7 cellular contexts compared by ENCODE assay signal in the genomic region with DNA sequence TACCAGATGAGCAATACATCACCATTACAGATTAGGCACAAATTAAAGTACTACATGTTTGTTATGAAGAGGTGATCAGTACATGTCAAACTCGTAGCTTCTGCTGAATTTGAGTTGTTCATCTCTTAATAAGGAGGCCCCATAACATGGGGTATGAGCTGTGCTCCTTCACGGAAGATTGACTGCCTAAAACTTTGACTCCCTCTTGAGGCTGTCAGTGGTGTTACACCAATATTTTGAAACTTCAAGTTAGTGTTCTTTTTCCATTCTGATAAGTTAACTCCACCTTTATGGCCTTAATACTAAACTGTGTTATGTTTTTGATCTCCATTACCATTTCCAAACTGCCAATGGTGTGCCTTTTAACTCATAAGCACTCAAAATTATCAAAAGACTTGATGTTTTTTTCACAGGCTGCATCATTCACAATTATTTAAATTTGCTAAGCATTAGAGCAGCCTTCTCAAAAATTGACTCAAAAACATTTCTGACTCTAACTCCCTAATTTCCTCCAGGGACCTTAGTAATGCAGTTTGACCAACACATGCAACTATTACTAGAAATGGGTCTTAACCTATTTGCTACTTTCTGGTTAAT.
DNase-seq lines count a peak whose midpoint lies in the region; FAIRE-seq and TF ChIP-seq lines count a peak whose summit lies in the region.

No MANE protein-coding gene starts in this region.

- WGBS in liver = 19% methylated on average over 2 of the region's 2 CpGs

- no peaks in the 10 kb centered on the region for H3K4me1 ChIP-seq in liver (ENCODE audit: control insufficient read depth in 4 of 4, insufficient read depth in 4 of 4, low read length in 3 of 4)

- H3K4me3 Mint-ChIP-seq in activated naive CD8-positive, alpha-beta T cell treated with anti-CD3 and anti-CD28 coated beads for 36 hours = no peak overlapping the region

- H3K27ac ChIP-seq in liver (ENCODE audit: low read depth in 1 of 2, low read length in 2 of 2) = no peak overlapping the region

- no peak overlapping the region for H3K9ac ChIP-seq in liver (ENCODE audit: low read depth in 1 of 2, low read length in 2 of 2)

- TF ChIP-seq RAD21 in liver (IDR thresholded peaks at IDR 0.05) = peak; percentile 81 to 84

- no peaks in the 10 kb centered on the region for H3K36me3 ChIP-seq in liver (ENCODE audit: control insufficient read depth in 4 of 4, insufficient read depth in 3 of 4, low read depth in 1 of 4, low read length in 3 of 4)

- TF ChIP-seq POLR2A in H54 (IDR thresholded peaks at IDR 0.05; ENCODE audit: low read depth, low read length) = no peak

- no peaks in the 10 kb centered on the region for H3K9me3 Mint-ChIP-seq in activated naive CD8-positive, alpha-beta T cell treated with anti-CD3 and anti-CD28 coated beads for 36 hours

- TF ChIP-seq CTCF in GM12875 (IDR thresholded peaks at IDR 0.05; ENCODE audit: borderline replicate concordance, insufficient read depth, low read depth, low read length) = peak; percentile 46; the same call in 1 of the 2 replicates
- TF ChIP-seq CTCF in LNCAP (IDR thresholded peaks at IDR 0.05) = peak; percentile 73
- peak; percentile 75 for TF ChIP-seq CTCF in astrocyte of the spinal cord (IDR thresholded peaks at IDR 0.05; ENCODE audit: low read depth, low read length)
- TF ChIP-seq CTCF in liver (IDR thresholded peaks at IDR 0.05; ENCODE audit: low read depth, low read length, missing input control) = peak; percentile 50

- H3K27me3 Mint-ChIP-seq in activated naive CD8-positive, alpha-beta T cell treated with anti-CD3 and anti-CD28 coated beads for 36 hours = no peaks in the 10 kb centered on the region

- DNase-seq in H54 (ENCODE audit: insufficient read length, low spot score) = no peak
- DNase-seq in astrocyte of the spinal cord (ENCODE audit: low read depth, low spot score) = peak; percentile 61
- no peak for DNase-seq in activated naive CD8-positive, alpha-beta T cell treated with anti-CD3 and anti-CD28 coated beads for 36 hours
- no peak for DNase-seq in NCI-H446 treated with DMSO at 0.1 percent for 48 hours (lab: John Stamatoyannopoulos, UW)

- no peaks in the 10 kb centered on the region for H3K36me3 Mint-ChIP-seq in activated naive CD8-positive, alpha-beta T cell treated with anti-CD3 and anti-CD28 coated beads for 36 hours

- in situ Hi-C loops in astrocyte of the spinal cord (cut with HindIII; ENCODE audit: low sequenced_read_pairs) = no loop called here

- no peaks in the 10 kb centered on the region for H3K9me3 ChIP-seq in liver (ENCODE audit: control insufficient read depth in 4 of 4, low read length in 3 of 4)

- peak; percentile 88 for FAIRE-seq in H54 (lab: Jason Lieb, UNC)

- no peaks in the 10 kb centered on the region for H3K27me3 ChIP-seq in liver (ENCODE audit: control insufficient read depth in 4 of 4, insufficient read depth in 4 of 4, low read length in 3 of 4)

- no peaks in the 10 kb centered on the region for H3K4me1 Mint-ChIP-seq in activated naive CD8-positive, alpha-beta T cell treated with anti-CD3 and anti-CD28 coated beads for 36 hours

- no peak overlapping the region for H3K27ac Mint-ChIP-seq in activated naive CD8-positive, alpha-beta T cell treated with anti-CD3 and anti-CD28 coated beads for 36 hours

- no peak overlapping the region for H3K4me3 ChIP-seq in GM12875 (ENCODE audit: low read depth, low read length)
- H3K4me3 ChIP-seq in astrocyte of the spinal cord (ENCODE audit: low read depth, low read length) = no peak overlapping the region
- H3K4me3 ChIP-seq in liver (ENCODE audit: low read depth in 1 of 3, low read length in 3 of 3) = no peak overlapping the region

TF ChIP-seq in liver, 16 proteins besides CTCF, POLR2A, EP300 and RAD21:
- TF ChIP-seq, protein P1, sequence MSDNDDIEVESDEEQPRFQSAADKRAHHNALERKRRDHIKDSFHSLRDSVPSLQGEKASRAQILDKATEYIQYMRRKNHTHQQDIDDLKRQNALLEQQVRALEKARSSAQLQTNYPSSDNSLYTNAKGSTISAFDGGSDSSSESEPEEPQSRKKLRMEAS (IDR thresholded peaks at IDR 0.05) = no peak
- TF ChIP-seq ZBTB33 (IDR thresholded peaks at IDR 0.05) (no peak), GABPA (IDR thresholded peaks at IDR 0.05 in 1 of 2, conservative IDR thresholded peaks at IDR 0.05 in 1 of 2) (no peak), RXRA (IDR thresholded peaks at IDR 0.05) (no peak), JUND (IDR thresholded peaks at IDR 0.05) (no peak), ATF3 (IDR thresholded peaks at IDR 0.05) (no peak), YY1 (IDR thresholded peaks at IDR 0.05) (no peak), TAF1 (conservative IDR thresholded peaks at IDR 0.05) (no peak), SP1 (IDR thresholded peaks at IDR 0.05) (no peak), FOXA2 (IDR thresholded peaks at IDR 0.05) (no peak), HNF4A (conservative IDR thresholded peaks at IDR 0.05) (no peak), NR2F2 (IDR thresholded peaks at IDR 0.05) (no peak), EGR1 (IDR thresholded peaks at IDR 0.05; ENCODE audit: low read depth in 2 of 2) (no peak), FOXA1 (IDR thresholded peaks at IDR 0.05) (no peak), HNF4G (IDR thresholded peaks at IDR 0.05) (no peak)
- TF ChIP-seq, protein P2, sequence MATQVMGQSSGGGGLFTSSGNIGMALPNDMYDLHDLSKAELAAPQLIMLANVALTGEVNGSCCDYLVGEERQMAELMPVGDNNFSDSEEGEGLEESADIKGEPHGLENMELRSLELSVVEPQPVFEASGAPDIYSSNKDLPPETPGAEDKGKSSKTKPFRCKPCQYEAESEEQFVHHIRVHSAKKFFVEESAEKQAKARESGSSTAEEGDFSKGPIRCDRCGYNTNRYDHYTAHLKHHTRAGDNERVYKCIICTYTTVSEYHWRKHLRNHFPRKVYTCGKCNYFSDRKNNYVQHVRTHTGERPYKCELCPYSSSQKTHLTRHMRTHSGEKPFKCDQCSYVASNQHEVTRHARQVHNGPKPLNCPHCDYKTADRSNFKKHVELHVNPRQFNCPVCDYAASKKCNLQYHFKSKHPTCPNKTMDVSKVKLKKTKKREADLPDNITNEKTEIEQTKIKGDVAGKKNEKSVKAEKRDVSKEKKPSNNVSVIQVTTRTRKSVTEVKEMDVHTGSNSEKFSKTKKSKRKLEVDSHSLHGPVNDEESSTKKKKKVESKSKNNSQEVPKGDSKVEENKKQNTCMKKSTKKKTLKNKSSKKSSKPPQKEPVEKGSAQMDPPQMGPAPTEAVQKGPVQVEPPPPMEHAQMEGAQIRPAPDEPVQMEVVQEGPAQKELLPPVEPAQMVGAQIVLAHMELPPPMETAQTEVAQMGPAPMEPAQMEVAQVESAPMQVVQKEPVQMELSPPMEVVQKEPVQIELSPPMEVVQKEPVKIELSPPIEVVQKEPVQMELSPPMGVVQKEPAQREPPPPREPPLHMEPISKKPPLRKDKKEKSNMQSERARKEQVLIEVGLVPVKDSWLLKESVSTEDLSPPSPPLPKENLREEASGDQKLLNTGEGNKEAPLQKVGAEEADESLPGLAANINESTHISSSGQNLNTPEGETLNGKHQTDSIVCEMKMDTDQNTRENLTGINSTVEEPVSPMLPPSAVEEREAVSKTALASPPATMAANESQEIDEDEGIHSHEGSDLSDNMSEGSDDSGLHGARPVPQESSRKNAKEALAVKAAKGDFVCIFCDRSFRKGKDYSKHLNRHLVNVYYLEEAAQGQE (IDR thresholded peaks at IDR 0.05) = no peak
TF ChIP-seq in liver: peak in this region for 0.
